In the genomic region with DNA sequence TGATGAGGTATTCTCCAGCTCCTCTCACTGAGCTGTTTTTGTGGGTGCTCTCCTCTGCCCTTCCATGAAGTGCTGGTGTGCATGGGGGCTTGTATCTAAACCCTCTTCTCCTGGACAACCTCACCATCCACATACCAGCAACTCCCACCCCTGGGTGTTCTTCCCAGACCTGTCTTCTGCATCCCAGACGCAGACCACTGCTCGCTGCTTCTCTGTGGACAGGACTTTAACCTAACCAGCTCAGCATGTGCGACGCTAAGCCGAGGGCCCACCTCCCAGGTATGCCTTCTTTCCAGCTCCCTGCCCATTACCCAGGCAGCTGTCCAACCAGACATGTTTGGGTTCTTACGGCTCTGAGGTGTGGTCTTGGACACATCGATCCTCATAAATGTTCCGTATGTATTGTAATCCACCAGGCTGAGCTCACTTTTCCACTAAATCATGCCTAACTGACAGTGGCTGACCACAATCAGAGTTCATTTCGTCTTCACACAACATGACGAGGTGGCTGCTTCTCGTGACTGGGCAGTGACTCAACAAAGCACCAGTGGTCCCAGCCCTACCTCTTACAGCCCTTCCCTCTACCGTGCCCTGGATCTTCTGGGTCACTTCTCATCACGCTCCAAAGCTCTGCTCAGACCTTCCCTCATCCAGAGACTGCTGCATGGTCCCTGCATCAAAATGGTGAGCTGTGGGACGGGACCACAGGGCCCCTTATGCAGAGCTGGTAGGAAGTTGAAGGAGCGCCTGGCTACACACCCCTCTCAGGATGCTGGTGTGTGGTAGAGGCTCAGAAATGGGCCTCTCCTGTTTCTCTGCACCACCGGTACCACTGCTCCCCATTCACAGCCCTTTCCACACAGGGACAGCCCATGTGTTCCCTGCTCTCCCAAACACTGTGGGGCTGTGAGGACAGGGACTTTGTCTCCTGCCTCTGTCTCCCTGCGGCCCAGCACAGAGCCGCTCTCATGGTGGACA, we compare ENCODE assay signal across 16 cellular contexts. TPM values are rescaled to one million over a fixed set of nuclear protein-coding genes. Genes with fewer than 3 reads are reported as not detected.
DNase-seq lines count a peak whose midpoint lies in the region; ATAC-seq and TF ChIP-seq lines count a peak whose summit lies in the region.
"Had no signal": no experiment of that assay in that cellular context is flagged by ENCODE, and none has a peak within 500 bp of the region (broad histone marks: within the 10 kb centered on the region; RNA-seq: fewer than 3 reads in every experiment).

No MANE protein-coding gene starts in this region.

- H3K36me3 Mint-ChIP-seq in activated T-helper 17 cell treated with anti-CD3 and anti-CD28 coated beads, Interleukin-2, amount 50 U/mL, for 72 hours (ENCODE audit: low read depth) = no peaks in the 10 kb centered on the region

- intact Hi-C loops in right cardiac atrium (cut with DNase I) = no loop called here
- intact Hi-C loops in left ventricle myocardium inferior (cut with micrococcal nuclease) = no loop called here

- H3K36me3 ChIP-seq in left ventricle myocardium inferior (no peaks in the 10 kb centered on the region), kidney epithelial cell (ENCODE audit: control insufficient read depth, insufficient read depth, low read length) (no peaks in the 10 kb centered on the region)
- H3K36me3 ChIP-seq: HAP-1, MG63 had no signal

- in situ Hi-C loops in KBM-7 (cut with MboI; ENCODE audit: low pct_unique_long_range_greater_than_20kb, low sequenced_read_pairs) = no loop called here

- H3K4me1 ChIP-seq in right cardiac atrium (ENCODE audit: control insufficient read depth, insufficient read depth, low read length) (no peaks in the 10 kb centered on the region), left ventricle myocardium inferior (peaks cover 5% of the 10 kb centered on the region)
- H3K4me1 ChIP-seq: HAP-1 had no signal

- no peak overlapping the region for H3K4me3 Mint-ChIP-seq in activated T-helper 17 cell treated with anti-CD3 and anti-CD28 coated beads, Interleukin-2, amount 50 U/mL, for 72 hours
- H3K4me3 Mint-ChIP-seq: activated naive CD4-positive, alpha-beta T cell treated with anti-CD3 and anti-CD28 coated beads for 36 hours had no signal

- no peaks in the 10 kb centered on the region for H3K9me3 Mint-ChIP-seq in activated T-helper 17 cell treated with anti-CD3 and anti-CD28 coated beads, Interleukin-2, amount 50 U/mL, for 72 hours
- H3K9me3 Mint-ChIP-seq: activated naive CD4-positive, alpha-beta T cell treated with anti-CD3 and anti-CD28 coated beads for 36 hours had no signal

- H3K27me3 ChIP-seq in right cardiac atrium (ENCODE audit: control insufficient read depth, insufficient read depth) = no peaks in the 10 kb centered on the region
- H3K27me3 ChIP-seq in left ventricle myocardium inferior (ENCODE audit: low read depth) = no peaks in the 10 kb centered on the region
- H3K27me3 ChIP-seq in kidney epithelial cell (ENCODE audit: control insufficient read depth, insufficient read depth, low read length) = peaks cover 10% of the 10 kb centered on the region
- H3K27me3 ChIP-seq: MG63 had no signal

- H3K4me1 Mint-ChIP-seq in activated T-helper 17 cell treated with anti-CD3 and anti-CD28 coated beads, Interleukin-2, amount 50 U/mL, for 72 hours = peaks cover 14% of the 10 kb centered on the region

- no peaks in the 10 kb centered on the region for H3K9me3 ChIP-seq in right cardiac atrium (ENCODE audit: control insufficient read depth, low read length)
- no peaks in the 10 kb centered on the region for H3K9me3 ChIP-seq in left ventricle myocardium inferior (replicated peaks)
- H3K9me3 ChIP-seq: HAP-1, MG63 had no signal

- 89% methylated on average over 18 of the region's 18 CpGs for WGBS in right cardiac atrium

- H3K27me3 Mint-ChIP-seq in activated T-helper 17 cell treated with anti-CD3 and anti-CD28 coated beads, Interleukin-2, amount 50 U/mL, for 72 hours = no peaks in the 10 kb centered on the region

- ATAC-seq in right cardiac atrium (peak in 1 of 2 donors; percentile 16), GM21447 (IDR thresholded peaks at IDR 0.05; ENCODE audit: unreplicated experiment) (no peak)
- no peak for ATAC-seq in activated T-helper 17 cell treated with anti-CD3 and anti-CD28 coated beads, Interleukin-2, amount 50 U/mL, for 72 hours (replicated peaks)

- DNase-seq in right cardiac atrium (peak in 2 of 3 donors; percentile 4 to 28), left ventricle myocardium inferior (no peak), kidney epithelial cell (ENCODE audit: low read depth) (peak; percentile 81), KBM-7 (no peak), activated gamma-delta T cell treated with Interleukin-2 at 50 U/mL for 16 hours (no peak)
- DNase-seq in central memory CD4-positive, alpha-beta T cell = no peak
- DNase-seq: activated CD4-positive, alpha-beta T cell treated with anti-CD3 and anti-CD28 coated beads for 48 hours; activated naive CD4-positive, alpha-beta T cell treated with anti-CD3 and anti-CD28 coated beads for 36 hours; hypothalamus; MG63; NCI-H510A; small intestine had no signal

- TF ChIP-seq CTCF in left ventricle myocardium inferior (IDR thresholded peaks at IDR 0.05; ENCODE audit: borderline replicate concordance) (no peak), kidney epithelial cell (IDR thresholded peaks at IDR 0.05; ENCODE audit: insufficient read depth, low read length, poor library complexity, severe bottlenecking) (no peak)

- H3K27ac Mint-ChIP-seq in activated T-helper 17 cell treated with anti-CD3 and anti-CD28 coated beads, Interleukin-2, amount 50 U/mL, for 72 hours = peak overlapping the region; percentile 14
- H3K27ac Mint-ChIP-seq: activated naive CD4-positive, alpha-beta T cell treated with anti-CD3 and anti-CD28 coated beads for 36 hours had no signal

- H3K27ac ChIP-seq in right cardiac atrium (ENCODE audit: low read length) (no peak overlapping the region), left ventricle myocardium inferior (replicated peaks) (no peak overlapping the region)
- H3K27ac ChIP-seq: SK-N-MC had no signal

- H3K4me3 ChIP-seq in right cardiac atrium (ENCODE audit: low read length) = no peak overlapping the region
- no peak overlapping the region for H3K4me3 ChIP-seq in left ventricle myocardium inferior
- H3K4me3 ChIP-seq in kidney epithelial cell (ENCODE audit: low read depth, low read length) = no peak overlapping the region
- H3K4me3 ChIP-seq: HAP-1, MG63, SK-N-MC had no signal

RNA-seq across cellular contexts. Expression of gene PTGES2, which starts 9.6 kb away (rescaled TPM):
- total RNA-seq in right cardiac atrium = 100 to 1,000 TPM; 122 to 128 (median 126) TPM
- 162 TPM for polyA plus RNA-seq in right cardiac atrium
- total RNA-seq in left ventricle myocardium inferior = 141 TPM
- total RNA-seq in activated T-helper 17 cell treated with anti-CD3 and anti-CD28 coated beads, Interleukin-2, amount 50 U/mL, for 72 hours = 10 to 100 TPM; 15.3 to 32.3 TPM
- 81.2 and 98.4 TPM in 2 replicates for total RNA-seq in kidney epithelial cell

RNA-seq across cellular contexts. Expression of gene LCN2, which starts 12.1 kb away (rescaled TPM):
- not detected for total RNA-seq in right cardiac atrium
- 0.16 TPM for polyA plus RNA-seq in right cardiac atrium
- not detected for total RNA-seq in left ventricle myocardium inferior
- not detected for total RNA-seq in activated T-helper 17 cell treated with anti-CD3 and anti-CD28 coated beads, Interleukin-2, amount 50 U/mL, for 72 hours
- 233 and 283 TPM in 2 replicates for total RNA-seq in kidney epithelial cell
- total RNA-seq: activated naive CD4-positive, alpha-beta T cell treated with anti-CD3 and anti-CD28 coated beads for 36 hours had no signal

RNA-seq across cellular contexts. Expression of gene BBLN, which starts 23.0 kb away (rescaled TPM):
- total RNA-seq in right cardiac atrium = 10 to 100 TPM; 41.6 to 58.0 (median 49.1) TPM
- 138 TPM for polyA plus RNA-seq in right cardiac atrium
- total RNA-seq in left ventricle myocardium inferior = 52.5 TPM
- total RNA-seq in activated T-helper 17 cell treated with anti-CD3 and anti-CD28 coated beads, Interleukin-2, amount 50 U/mL, for 72 hours = 10 to 100 TPM; 65.7 to 71.9 TPM
- 406 and 420 TPM in 2 replicates for total RNA-seq in kidney epithelial cell

RNA-seq across cellular contexts. Expression of gene CIZ1, which starts 54.3 kb away (rescaled TPM):
- total RNA-seq in right cardiac atrium = 10 to 100 TPM; 75.9 to 81.5 (median 81.0) TPM
- 39.0 TPM for polyA plus RNA-seq in right cardiac atrium
- 74.9 TPM for total RNA-seq in left ventricle myocardium inferior
- 100 to 1,000 TPM; 113 to 123 TPM for total RNA-seq in activated T-helper 17 cell treated with anti-CD3 and anti-CD28 coated beads, Interleukin-2, amount 50 U/mL, for 72 hours
- total RNA-seq in kidney epithelial cell = 56.9 and 103 TPM in 2 replicates

Comparison
In these comparisons a context has a peak if more than half of its experiments do, and no peak if none do; other contexts are left out.
1. DNase-seq: peak in right cardiac atrium (2 of 3) and kidney epithelial cell (single experiment); none in left ventricle myocardium inferior (single experiment), KBM-7 (single experiment), activated gamma-delta T cell treated with Interleukin-2 at 50 U/mL for 16 hours (single experiment) and central memory CD4-positive, alpha-beta T cell (single experiment).
2. RNA of gene LCN2, which starts 12.1 kb away (total RNA-seq): 233 to 283 TPM in kidney epithelial cell; not detected in right cardiac atrium, not detected in left ventricle myocardium inferior (single experiment) and not detected in activated T-helper 17 cell treated with anti-CD3 and anti-CD28 coated beads, Interleukin-2, amount 50 U/mL, for 72 hours; every median in the first group is over 100 times any median in the second.